1 cellular context compared by ENCODE assay signal in the genomic region with DNA sequence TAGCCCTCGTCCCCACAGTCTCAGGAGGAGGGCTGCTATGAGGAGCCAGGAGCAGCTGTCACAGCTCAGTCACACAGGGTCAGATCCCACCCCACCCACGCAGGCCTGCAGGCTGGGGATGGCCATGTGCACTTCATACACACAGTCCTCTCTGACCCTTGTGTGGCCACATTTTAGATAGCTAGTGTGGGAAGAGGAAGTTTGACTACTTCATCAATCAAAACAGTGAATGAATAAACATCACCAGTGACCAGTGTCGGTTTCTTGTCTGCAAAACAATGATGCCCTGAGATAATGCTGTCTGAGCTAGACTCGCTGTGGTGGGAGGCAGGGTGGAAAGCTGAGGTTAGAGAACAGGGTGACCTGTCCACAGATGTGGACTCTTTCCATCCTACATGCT.
TF ChIP-seq lines count a peak whose summit lies in the region.

No MANE protein-coding gene starts in this region.

TF ChIP-seq in HepG2, 621 proteins besides CTCF, POLR2A, EP300 and RAD21 (continued from another document):
- TF ChIP-seq, protein P1, sequence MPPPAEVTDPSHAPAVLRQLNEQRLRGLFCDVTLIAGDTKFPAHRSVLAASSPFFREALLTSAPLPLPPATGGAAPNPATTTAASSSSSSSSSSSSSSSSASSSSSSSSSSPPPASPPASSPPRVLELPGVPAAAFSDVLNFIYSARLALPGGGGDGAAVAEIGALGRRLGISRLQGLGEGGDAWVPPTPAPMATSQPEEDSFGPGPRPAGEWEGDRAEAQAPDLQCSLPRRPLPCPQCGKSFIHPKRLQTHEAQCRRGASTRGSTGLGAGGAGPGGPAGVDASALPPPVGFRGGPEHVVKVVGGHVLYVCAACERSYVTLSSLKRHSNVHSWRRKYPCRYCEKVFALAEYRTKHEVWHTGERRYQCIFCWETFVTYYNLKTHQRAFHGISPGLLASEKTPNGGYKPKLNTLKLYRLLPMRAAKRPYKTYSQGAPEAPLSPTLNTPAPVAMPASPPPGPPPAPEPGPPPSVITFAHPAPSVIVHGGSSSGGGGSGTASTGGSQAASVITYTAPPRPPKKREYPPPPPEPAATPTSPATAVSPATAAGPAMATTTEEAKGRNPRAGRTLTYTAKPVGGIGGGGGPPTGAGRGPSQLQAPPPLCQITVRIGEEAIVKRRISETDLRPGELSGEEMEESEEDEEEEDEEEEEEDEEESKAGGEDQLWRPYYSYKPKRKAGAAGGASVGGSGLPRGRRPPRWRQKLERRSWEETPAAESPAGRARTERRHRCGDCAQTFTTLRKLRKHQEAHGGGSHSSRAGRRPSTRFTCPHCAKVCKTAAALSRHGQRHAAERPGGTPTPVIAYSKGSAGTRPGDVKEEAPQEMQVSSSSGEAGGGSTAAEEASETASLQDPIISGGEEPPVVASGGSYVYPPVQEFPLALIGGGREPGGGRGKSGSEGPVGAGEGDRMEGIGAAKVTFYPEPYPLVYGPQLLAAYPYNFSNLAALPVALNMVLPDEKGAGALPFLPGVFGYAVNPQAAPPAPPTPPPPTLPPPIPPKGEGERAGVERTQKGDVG (CRISPR knock-in tag; IDR thresholded peaks at IDR 0.05; ENCODE audit: borderline replicate concordance), result 0 out of 2 replicates have a peak, but pooled peaks have one; percentile 27
- TF ChIP-seq SALL1 (CRISPR knock-in tag; IDR thresholded peaks at IDR 0.05), result peak; percentile 48; the same call in 1 of the 2 replicates
- no peak for TF ChIP-seq KLF9 (CRISPR knock-in tag; IDR thresholded peaks at IDR 0.05; ENCODE audit: low read depth)
- TF ChIP-seq, protein P2, sequence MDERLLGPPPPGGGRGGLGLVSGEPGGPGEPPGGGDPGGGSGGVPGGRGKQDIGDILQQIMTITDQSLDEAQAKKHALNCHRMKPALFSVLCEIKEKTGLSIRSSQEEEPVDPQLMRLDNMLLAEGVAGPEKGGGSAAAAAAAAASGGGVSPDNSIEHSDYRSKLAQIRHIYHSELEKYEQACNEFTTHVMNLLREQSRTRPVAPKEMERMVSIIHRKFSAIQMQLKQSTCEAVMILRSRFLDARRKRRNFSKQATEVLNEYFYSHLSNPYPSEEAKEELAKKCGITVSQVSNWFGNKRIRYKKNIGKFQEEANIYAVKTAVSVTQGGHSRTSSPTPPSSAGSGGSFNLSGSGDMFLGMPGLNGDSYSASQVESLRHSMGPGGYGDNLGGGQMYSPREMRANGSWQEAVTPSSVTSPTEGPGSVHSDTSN (CRISPR knock-in tag; IDR thresholded peaks at IDR 0.05), result no peak
- peak; percentile 30; the same call in 1 of the 2 replicates for TF ChIP-seq SOX5 (CRISPR knock-in tag; IDR thresholded peaks at IDR 0.05; ENCODE audit: borderline replicate concordance)
- TF ChIP-seq, protein P3, sequence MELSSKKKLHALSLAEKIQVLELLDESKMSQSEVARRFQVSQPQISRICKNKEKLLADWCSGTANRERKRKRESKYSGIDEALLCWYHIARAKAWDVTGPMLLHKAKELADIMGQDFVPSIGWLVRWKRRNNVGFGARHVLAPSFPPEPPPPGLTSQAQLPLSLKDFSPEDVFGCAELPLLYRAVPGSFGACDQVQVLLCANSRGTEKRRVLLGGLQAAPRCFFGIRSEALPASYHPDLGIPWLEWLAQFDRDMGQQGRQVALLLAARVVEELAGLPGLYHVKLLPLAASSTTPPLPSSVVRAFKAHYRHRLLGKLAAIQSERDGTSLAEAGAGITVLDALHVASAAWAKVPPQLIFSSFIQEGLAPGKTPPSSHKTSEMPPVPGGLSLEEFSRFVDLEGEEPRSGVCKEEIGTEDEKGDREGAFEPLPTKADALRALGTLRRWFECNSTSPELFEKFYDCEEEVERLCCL (CRISPR knock-in tag; IDR thresholded peaks at IDR 0.05; ENCODE audit: borderline replicate concordance), result no peak
- no peak for TF ChIP-seq CREM (IDR thresholded peaks at IDR 0.05)
- TF ChIP-seq CREM (CRISPR knock-in tag; IDR thresholded peaks at IDR 0.05), result no peak
- TF ChIP-seq, protein P4, sequence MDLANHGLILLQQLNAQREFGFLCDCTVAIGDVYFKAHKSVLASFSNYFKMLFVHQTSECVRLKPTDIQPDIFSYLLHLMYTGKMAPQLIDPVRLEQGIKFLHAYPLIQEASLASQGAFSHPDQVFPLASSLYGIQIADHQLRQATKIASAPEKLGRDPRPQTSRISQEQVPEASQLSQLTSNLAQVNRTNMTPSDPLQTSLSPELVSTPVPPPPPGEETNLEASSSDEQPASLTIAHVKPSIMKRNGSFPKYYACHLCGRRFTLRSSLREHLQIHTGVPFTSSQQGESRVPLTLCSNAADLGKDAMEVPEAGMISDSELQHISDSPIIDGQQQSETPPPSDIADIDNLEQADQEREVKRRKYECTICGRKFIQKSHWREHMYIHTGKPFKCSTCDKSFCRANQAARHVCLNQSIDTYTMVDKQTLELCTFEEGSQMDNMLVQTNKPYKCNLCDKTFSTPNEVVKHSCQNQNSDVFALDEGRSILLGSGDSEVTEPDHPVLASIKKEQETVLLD (CRISPR knock-in tag; IDR thresholded peaks at IDR 0.05; ENCODE audit: low read depth), result no peak
- no peak for TF ChIP-seq DBP (CRISPR knock-in tag; IDR thresholded peaks at IDR 0.05; ENCODE audit: not compliant biosample characterization)
- TF ChIP-seq SOX13 (IDR thresholded peaks at IDR 0.05), result no peak
- peak in 1 of 2 experiments; percentile 48; a peak in 1 of 4 replicates for TF ChIP-seq SOX13 (CRISPR knock-in tag; conservative IDR thresholded peaks at IDR 0.05 in 1 of 2, IDR thresholded peaks at IDR 0.05 in 1 of 2)
- TF ChIP-seq NCOA1 (CRISPR knock-in tag; IDR thresholded peaks at IDR 0.05), result no peak
- no peak for TF ChIP-seq EEA1 (CRISPR knock-in tag; IDR thresholded peaks at IDR 0.05; ENCODE audit: borderline replicate concordance)
- TF ChIP-seq ARHGAP35 (CRISPR knock-in tag; IDR thresholded peaks at IDR 0.05; ENCODE audit: borderline replicate concordance), result no peak
- no peak for TF ChIP-seq ZNF670 (CRISPR knock-in tag; IDR thresholded peaks at IDR 0.05; ENCODE audit: borderline replicate concordance)
- no peak for TF ChIP-seq ZNF780A (CRISPR knock-in tag; IDR thresholded peaks at IDR 0.05)
- no peak for TF ChIP-seq NFRKB (IDR thresholded peaks at IDR 0.05)
- TF ChIP-seq NFIB (CRISPR knock-in tag; IDR thresholded peaks at IDR 0.05; ENCODE audit: borderline replicate concordance), result no peak
- no peak for TF ChIP-seq KAT7 (CRISPR knock-in tag; IDR thresholded peaks at IDR 0.05; ENCODE audit: borderline replicate concordance)
- TF ChIP-seq ZNF569 (CRISPR knock-in tag; IDR thresholded peaks at IDR 0.05; ENCODE audit: borderline replicate concordance), result no peak
- no peak for TF ChIP-seq PAF1 (CRISPR knock-in tag; IDR thresholded peaks at IDR 0.05)
- no peak for TF ChIP-seq CBX5 (CRISPR knock-in tag; IDR thresholded peaks at IDR 0.05; ENCODE audit: borderline replicate concordance)
- 0 out of 2 replicates have a peak, but pooled peaks have one; percentile 38 for TF ChIP-seq ARNTL (CRISPR knock-in tag; IDR thresholded peaks at IDR 0.05)
- no peak for TF ChIP-seq ESRRA (CRISPR knock-in tag; IDR thresholded peaks at IDR 0.05; ENCODE audit: low read depth)
- TF ChIP-seq TP53 (CRISPR knock-in tag; conservative IDR thresholded peaks at IDR 0.05), result no peak
- no peak for TF ChIP-seq BRF2 (CRISPR knock-in tag; IDR thresholded peaks at IDR 0.05)
- TF ChIP-seq, protein P5, sequence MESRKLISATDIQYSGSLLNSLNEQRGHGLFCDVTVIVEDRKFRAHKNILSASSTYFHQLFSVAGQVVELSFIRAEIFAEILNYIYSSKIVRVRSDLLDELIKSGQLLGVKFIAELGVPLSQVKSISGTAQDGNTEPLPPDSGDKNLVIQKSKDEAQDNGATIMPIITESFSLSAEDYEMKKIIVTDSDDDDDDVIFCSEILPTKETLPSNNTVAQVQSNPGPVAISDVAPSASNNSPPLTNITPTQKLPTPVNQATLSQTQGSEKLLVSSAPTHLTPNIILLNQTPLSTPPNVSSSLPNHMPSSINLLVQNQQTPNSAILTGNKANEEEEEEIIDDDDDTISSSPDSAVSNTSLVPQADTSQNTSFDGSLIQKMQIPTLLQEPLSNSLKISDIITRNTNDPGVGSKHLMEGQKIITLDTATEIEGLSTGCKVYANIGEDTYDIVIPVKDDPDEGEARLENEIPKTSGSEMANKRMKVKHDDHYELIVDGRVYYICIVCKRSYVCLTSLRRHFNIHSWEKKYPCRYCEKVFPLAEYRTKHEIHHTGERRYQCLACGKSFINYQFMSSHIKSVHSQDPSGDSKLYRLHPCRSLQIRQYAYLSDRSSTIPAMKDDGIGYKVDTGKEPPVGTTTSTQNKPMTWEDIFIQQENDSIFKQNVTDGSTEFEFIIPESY (CRISPR knock-in tag; IDR thresholded peaks at IDR 0.05), result no peak
- TF ChIP-seq ZBTB42 (CRISPR knock-in tag; IDR thresholded peaks at IDR 0.05), result no peak
- no peak for TF ChIP-seq CCAR2 (optimal IDR thresholded peaks at IDR 0.05; ENCODE audit: low read depth, low read length)
- no peak for TF ChIP-seq ZMYM4 (CRISPR knock-in tag; IDR thresholded peaks at IDR 0.05)
- no peak for TF ChIP-seq ZNF326 (CRISPR knock-in tag; IDR thresholded peaks at IDR 0.05; ENCODE audit: borderline replicate concordance)
- TF ChIP-seq SATB2 (CRISPR knock-in tag; IDR thresholded peaks at IDR 0.05), result no peak
- no peak for TF ChIP-seq ZBTB7A (CRISPR knock-in tag; IDR thresholded peaks at IDR 0.05)
- no peak for TF ChIP-seq SMAD3 (CRISPR knock-in tag; IDR thresholded peaks at IDR 0.05)
- no peak for TF ChIP-seq ZNF547 (CRISPR knock-in tag; IDR thresholded peaks at IDR 0.05)
- no peak for TF ChIP-seq CHD2 (IDR thresholded peaks at IDR 0.05; ENCODE audit: low read depth, low read length)
- TF ChIP-seq ZNF446 (CRISPR knock-in tag; IDR thresholded peaks at IDR 0.05), result no peak
- no peak for TF ChIP-seq ZNF749 (CRISPR knock-in tag; IDR thresholded peaks at IDR 0.05; ENCODE audit: borderline replicate concordance)
- TF ChIP-seq TBX2 (CRISPR knock-in tag; IDR thresholded peaks at IDR 0.05; ENCODE audit: borderline replicate concordance), result peak; percentile 38; the same call in 1 of the 2 replicates
- TF ChIP-seq, protein P6, sequence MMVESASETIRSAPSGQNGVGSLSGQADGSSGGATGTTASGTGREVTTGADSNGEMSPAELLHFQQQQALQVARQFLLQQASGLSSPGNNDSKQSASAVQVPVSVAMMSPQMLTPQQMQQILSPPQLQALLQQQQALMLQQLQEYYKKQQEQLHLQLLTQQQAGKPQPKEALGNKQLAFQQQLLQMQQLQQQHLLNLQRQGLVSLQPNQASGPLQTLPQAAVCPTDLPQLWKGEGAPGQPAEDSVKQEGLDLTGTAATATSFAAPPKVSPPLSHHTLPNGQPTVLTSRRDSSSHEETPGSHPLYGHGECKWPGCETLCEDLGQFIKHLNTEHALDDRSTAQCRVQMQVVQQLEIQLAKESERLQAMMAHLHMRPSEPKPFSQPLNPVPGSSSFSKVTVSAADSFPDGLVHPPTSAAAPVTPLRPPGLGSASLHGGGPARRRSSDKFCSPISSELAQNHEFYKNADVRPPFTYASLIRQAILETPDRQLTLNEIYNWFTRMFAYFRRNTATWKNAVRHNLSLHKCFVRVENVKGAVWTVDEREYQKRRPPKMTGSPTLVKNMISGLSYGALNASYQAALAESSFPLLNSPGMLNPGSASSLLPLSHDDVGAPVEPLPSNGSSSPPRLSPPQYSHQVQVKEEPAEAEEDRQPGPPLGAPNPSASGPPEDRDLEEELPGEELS (CRISPR knock-in tag; IDR thresholded peaks at IDR 0.05), result peak; percentile 61
- 0 out of 2 replicates have a peak, but pooled peaks have one; percentile 24 for TF ChIP-seq RARA (CRISPR knock-in tag; IDR thresholded peaks at IDR 0.05)
